Comparison of ENCODE assay signal across 9 cellular contexts in the genomic region with DNA sequence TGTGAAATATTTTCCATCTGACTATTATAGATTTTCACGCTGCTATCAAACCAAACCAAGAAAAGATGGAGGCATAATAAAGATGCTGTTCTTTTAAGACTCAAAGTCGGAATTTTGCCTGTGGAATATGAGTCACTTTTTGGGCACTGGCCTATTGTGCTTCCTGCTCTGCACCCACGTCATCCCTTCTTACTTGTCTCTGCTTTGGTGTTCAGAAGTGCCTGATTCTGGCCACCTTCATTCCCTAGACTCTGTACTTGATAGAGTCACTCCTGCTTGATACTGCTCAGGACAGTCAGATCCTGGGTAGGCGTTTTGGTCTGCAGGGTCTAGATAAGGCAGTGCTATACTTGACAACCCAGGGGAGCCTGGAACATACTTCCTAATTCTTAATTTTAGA. TPM values are rescaled to one million over a fixed set of nuclear protein-coding genes. Genes with fewer than 3 reads are reported as not detected.
A peak's percentile ranks its signal among the peaks of the same experiment; 100 is the strongest.
DNase-seq lines count a peak whose midpoint lies in the region; ATAC-seq and TF ChIP-seq lines count a peak whose summit lies in the region.
"Had no signal": no experiment of that assay in that cellular context is flagged by ENCODE, and none has a peak within 500 bp of the region (broad histone marks: within the 10 kb centered on the region; RNA-seq: fewer than 3 reads in every experiment).

No MANE protein-coding gene starts in this region.

- WGBS in upper lobe of left lung, 2 donors: 33 to 37% methylated on average over 4 of the region's 4 CpGs

- H3K9me3 ChIP-seq in SK-N-MC (ENCODE audit: low read depth, low read length) (no peaks in the 10 kb centered on the region), upper lobe of left lung (no peaks in the 10 kb centered on the region)

- H3K4me1 ChIP-seq in upper lobe of left lung: peaks cover 0 to 4% (median 2%) of the 10 kb centered on the region in 4 donors

- TF ChIP-seq EP300 in upper lobe of left lung (IDR thresholded peaks at IDR 0.05): no peak

- H3K27ac ChIP-seq in SK-N-MC (peak overlapping the region; percentile 70), upper lobe of left lung (peak overlapping the region; percentile 92 to 99 (median 97))
- H3K27ac ChIP-seq: VCaP had no signal

- TF ChIP-seq POLR2A in upper lobe of left lung (IDR thresholded peaks at IDR 0.05): peak in 2 of 4 donors; percentile 17 to 77

- DNase-seq in SIG-M5 treated with dmso at 0.1 percent for 504 hours (lab: John Stamatoyannopoulos, UW; ENCODE audit: unreplicated experiment) (peak; percentile 73), SIG-M5 (lab: John Stamatoyannopoulos, UW) (no peak), SK-N-MC (ENCODE audit: low read depth, low spot score) (no peak), hepatic stellate cell (ENCODE audit: low spot score) (peak; percentile 50), upper lobe of left lung (peak in 1 of 2 donors; percentile 80), NCI-H1694 (lab: John Stamatoyannopoulos, UW) (no peak)

- no peaks in the 10 kb centered on the region for H3K27me3 ChIP-seq in upper lobe of left lung

- H3K36me3 ChIP-seq in SK-N-MC (ENCODE audit: insufficient read depth, low read length) (no peaks in the 10 kb centered on the region), upper lobe of left lung (no peaks in the 10 kb centered on the region)

- H3K9ac ChIP-seq in SK-N-MC (ENCODE audit: insufficient read length): no peak overlapping the region

- ATAC-seq in upper lobe of left lung (ENCODE audit: low FRiP score in 2 of 2): peak; percentile 74 to 84
- ATAC-seq in GM18502 (IDR thresholded peaks at IDR 0.05; ENCODE audit: poor library complexity, unreplicated experiment): no peak
- no peak for ATAC-seq in GM19023 (IDR thresholded peaks at IDR 0.05; ENCODE audit: unreplicated experiment)

- H3K4me3 ChIP-seq in SK-N-MC (peak overlapping the region; percentile 91), upper lobe of left lung (peak overlapping the region in 3 of 4 donors; percentile 51 to 71 (median 61))

- TF ChIP-seq CTCF in upper lobe of left lung (IDR thresholded peaks at IDR 0.05): no peak

RNA-seq across cellular contexts. Expression of a gene that starts 1.9 kb away (rescaled TPM):
- 100 to 1,000 TPM; 232 to 719 (median 390) TPM for total RNA-seq in upper lobe of left lung

Comparison
In these comparisons a context has a peak if more than half of its experiments do, and no peak if none do; other contexts are left out.
1. DNase-seq: peak in SIG-M5 treated with dmso at 0.1 percent for 504 hours (single experiment) and hepatic stellate cell (single experiment); none in SIG-M5 (single experiment), SK-N-MC (single experiment) and NCI-H1694 (single experiment).
2. ATAC-seq: peak in upper lobe of left lung (2 of 2); none in GM18502 (single experiment) and GM19023 (single experiment).